8 cellular contexts compared by ENCODE assay signal in genomic region chr9:86946712-86947145, GRCh38. TPM values are rescaled to one million over a fixed set of nuclear protein-coding genes. Genes with fewer than 3 reads are reported as not detected.
DNase-seq lines count a peak whose midpoint lies in the region; ATAC-seq and TF ChIP-seq lines count a peak whose summit lies in the region.

No MANE protein-coding gene starts in this region.

- H3K4me2 ChIP-seq in Karpas-422 (ENCODE audit: low read depth, low read length, poor library complexity, severe bottlenecking): peak overlapping the region; percentile 97

- TF ChIP-seq CTCF in fibroblast of villous mesenchyme (IDR thresholded peaks at IDR 0.05; ENCODE audit: insufficient read depth, low read depth, low read length): no peak

- H2AFZ ChIP-seq in Karpas-422 (ENCODE audit: low read length): peak overlapping the region; percentile 95

- H3K27me3 ChIP-seq in Karpas-422 (ENCODE audit: low read length): no peaks in the 10 kb centered on the region

- no peaks in the 10 kb centered on the region for H3K36me3 ChIP-seq in Karpas-422 (ENCODE audit: insufficient read depth, low read length)

- no peak overlapping the region for H3K27ac ChIP-seq in Karpas-422 (ENCODE audit: low read length)

- peaks cover 14% of the 10 kb centered on the region for H3K4me1 ChIP-seq in Karpas-422 (ENCODE audit: low read length)

- no peaks in the 10 kb centered on the region for H3K9me3 ChIP-seq in Karpas-422 (ENCODE audit: low read length)

- H3K79me2 ChIP-seq in Karpas-422 (ENCODE audit: low read length): no peaks in the 10 kb centered on the region

- no peaks in the 10 kb centered on the region for H3K9me2 ChIP-seq in Karpas-422 (replicated peaks; ENCODE audit: insufficient read depth, low read length)

- DNase-seq in 8988T (peak; percentile 28), Karpas-422 (peak; percentile 62), activated T-cell treated with anti-CD3 and anti-CD28 coated beads for 4 hours (peak; percentile 8), fibroblast of villous mesenchyme (ENCODE audit: low read depth) (peak; percentile 54), occipital lobe (lab: John Stamatoyannopoulos, UW) (peak; percentile 77), KG1 (lab: John Stamatoyannopoulos, UW) (no peak)

- ATAC-seq in GM19438 (IDR thresholded peaks at IDR 0.05; ENCODE audit: low read depth, unreplicated experiment) (peak; percentile 12), HG02610 (IDR thresholded peaks at IDR 0.05; ENCODE audit: unreplicated experiment) (no peak)

- H4K20me1 ChIP-seq in Karpas-422 (ENCODE audit: insufficient read depth, low read depth, low read length): no peaks in the 10 kb centered on the region

- peak overlapping the region; percentile 81 for H3K4me3 ChIP-seq in Karpas-422 (ENCODE audit: low read length)
- H3K4me3 ChIP-seq in fibroblast of villous mesenchyme (ENCODE audit: low read depth, low read length): peak overlapping the region; percentile 79

- peak overlapping the region; percentile 70 for H3K9ac ChIP-seq in Karpas-422 (ENCODE audit: low read length)

RNA-seq across cellular contexts. Expression of gene GAS1, which starts 0.6 kb away (rescaled TPM):
- total RNA-seq in Karpas-422 (2014; rRNA removed; shearing (Covaris generic); ENCODE audit: low replicate concordance): 0.15 and 1.2 TPM in 2 replicates
- total RNA-seq in fibroblast of villous mesenchyme: 29.3 and 136 TPM in 2 replicates
- 33.5 TPM for total RNA-seq in occipital lobe

Comparison
In these comparisons a context has a peak if more than half of its experiments do, and no peak if none do; other contexts are left out.
1. RNA of gene GAS1, which starts 0.6 kb away (total RNA-seq): 29.3 to 136 TPM in fibroblast of villous mesenchyme and 33.5 TPM in occipital lobe (single experiment); 0.15 to 1.2 TPM in Karpas-422; every median in the first group is over 10 times any median in the second.